Comparison of ENCODE assay signal across 1 cellular context in genomic region chr2:170715062-170715931, GRCh38.
TF ChIP-seq lines count a peak whose summit lies in the region.

TSS of gene SP5 (plus strand) at chr2:170715337. CDS start at chr2:170715513, 176 bp downstream.

TF ChIP-seq in HepG2, 621 proteins besides CTCF, POLR2A, EP300 and RAD21 (continued from another document and continues in another):
- TF ChIP-seq HHEX (CRISPR knock-in tag; IDR thresholded peaks at IDR 0.05) (peak; percentile 89), IRX3 (CRISPR knock-in tag; IDR thresholded peaks at IDR 0.05; ENCODE audit: borderline replicate concordance, low read depth) (peak; percentile 67), THYN1 (CRISPR knock-in tag; IDR thresholded peaks at IDR 0.05; ENCODE audit: borderline replicate concordance, low read depth) (no peak), CC2D1A (CRISPR knock-in tag; IDR thresholded peaks at IDR 0.05) (0 out of 2 replicates have a peak, but pooled peaks have one; percentile 78), REPIN1 (CRISPR knock-in tag; IDR thresholded peaks at IDR 0.05; ENCODE audit: borderline replicate concordance, low read depth) (no peak; the same call in 1 of the 2 replicates), ZHX2 (IDR thresholded peaks at IDR 0.05; ENCODE audit: low read depth) (peak; percentile 56; the same call in 1 of the 2 replicates), ZHX2 (CRISPR knock-in tag; IDR thresholded peaks at IDR 0.05; ENCODE audit: borderline replicate concordance) (peak; percentile 96), ZNF737 (CRISPR knock-in tag; IDR thresholded peaks at IDR 0.05; ENCODE audit: borderline replicate concordance) (0 out of 2 replicates have a peak, but pooled peaks have one; percentile 48), IRF2 (CRISPR knock-in tag; IDR thresholded peaks at IDR 0.05) (peak; percentile 66), ZNF883 (CRISPR knock-in tag; IDR thresholded peaks at IDR 0.05; ENCODE audit: not compliant biosample characterization) (peak; percentile 74), SP2 (CRISPR knock-in tag; IDR thresholded peaks at IDR 0.05) (peak; percentile 54; the same call in 1 of the 2 replicates), GATAD1 (CRISPR knock-in tag; IDR thresholded peaks at IDR 0.05) (no peak; the same call in 1 of the 2 replicates), SALL2 (CRISPR knock-in tag; IDR thresholded peaks at IDR 0.05) (peak; percentile 71), JUND (CRISPR knock-in tag; IDR thresholded peaks at IDR 0.05) (no peak; the same call in 1 of the 2 replicates), EEA1 (CRISPR knock-in tag; IDR thresholded peaks at IDR 0.05; ENCODE audit: borderline replicate concordance) (no peak), ZNF777 (CRISPR knock-in tag; IDR thresholded peaks at IDR 0.05) (peak; percentile 75), HOXA9 (CRISPR knock-in tag; IDR thresholded peaks at IDR 0.05; ENCODE audit: borderline replicate concordance) (no peak), ZBTB7B (CRISPR knock-in tag; IDR thresholded peaks at IDR 0.05) (peak; percentile 31), ZNF3 (CRISPR knock-in tag; IDR thresholded peaks at IDR 0.05) (0 out of 2 replicates have a peak, but pooled peaks have one; percentile 35), KIAA2018 (CRISPR knock-in tag; IDR thresholded peaks at IDR 0.05; ENCODE audit: borderline replicate concordance) (peak; percentile 23; the same call in 1 of the 2 replicates), ZNF616 (CRISPR knock-in tag; IDR thresholded peaks at IDR 0.05; ENCODE audit: low read depth) (0 out of 2 replicates have a peak, but pooled peaks have one; percentile 20), EED (CRISPR knock-in tag; IDR thresholded peaks at IDR 0.05) (peak; percentile 46; the same call in 1 of the 2 replicates), ZNF335 (CRISPR knock-in tag; IDR thresholded peaks at IDR 0.05) (no peak), MTA3 (CRISPR knock-in tag; IDR thresholded peaks at IDR 0.05) (no peak), CCDC6 (CRISPR knock-in tag; IDR thresholded peaks at IDR 0.05) (no peak), TCF12 (IDR thresholded peaks at IDR 0.05) (no peak), TCF12 (CRISPR knock-in tag; IDR thresholded peaks at IDR 0.05) (peak; percentile 89; the same call in 1 of the 2 replicates), ZNF180 (CRISPR knock-in tag; IDR thresholded peaks at IDR 0.05; ENCODE audit: borderline replicate concordance, low read depth) (no peak; the same call in 1 of the 2 replicates), SNRNP70 (IDR thresholded peaks at IDR 0.05; ENCODE audit: low read depth, low read length) (no peak), ZNF276 (CRISPR knock-in tag; IDR thresholded peaks at IDR 0.05; ENCODE audit: low read depth) (no peak; the same call in 1 of the 2 replicates), ELF1 (CRISPR knock-in tag; IDR thresholded peaks at IDR 0.05) (no peak), POLR2AphosphoS5 (IDR thresholded peaks at IDR 0.05; ENCODE audit: low read depth, low read length) (peak; percentile 92), ZGPAT (CRISPR knock-in tag; IDR thresholded peaks at IDR 0.05) (peak; percentile 85)
- TF ChIP-seq, protein P1, sequence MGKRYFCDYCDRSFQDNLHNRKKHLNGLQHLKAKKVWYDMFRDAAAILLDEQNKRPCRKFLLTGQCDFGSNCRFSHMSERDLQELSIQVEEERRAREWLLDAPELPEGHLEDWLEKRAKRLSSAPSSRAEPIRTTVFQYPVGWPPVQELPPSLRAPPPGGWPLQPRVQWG (CRISPR knock-in tag; IDR thresholded peaks at IDR 0.05; ENCODE audit: borderline replicate concordance, low read depth) = no peak
- TF ChIP-seq, protein P2, sequence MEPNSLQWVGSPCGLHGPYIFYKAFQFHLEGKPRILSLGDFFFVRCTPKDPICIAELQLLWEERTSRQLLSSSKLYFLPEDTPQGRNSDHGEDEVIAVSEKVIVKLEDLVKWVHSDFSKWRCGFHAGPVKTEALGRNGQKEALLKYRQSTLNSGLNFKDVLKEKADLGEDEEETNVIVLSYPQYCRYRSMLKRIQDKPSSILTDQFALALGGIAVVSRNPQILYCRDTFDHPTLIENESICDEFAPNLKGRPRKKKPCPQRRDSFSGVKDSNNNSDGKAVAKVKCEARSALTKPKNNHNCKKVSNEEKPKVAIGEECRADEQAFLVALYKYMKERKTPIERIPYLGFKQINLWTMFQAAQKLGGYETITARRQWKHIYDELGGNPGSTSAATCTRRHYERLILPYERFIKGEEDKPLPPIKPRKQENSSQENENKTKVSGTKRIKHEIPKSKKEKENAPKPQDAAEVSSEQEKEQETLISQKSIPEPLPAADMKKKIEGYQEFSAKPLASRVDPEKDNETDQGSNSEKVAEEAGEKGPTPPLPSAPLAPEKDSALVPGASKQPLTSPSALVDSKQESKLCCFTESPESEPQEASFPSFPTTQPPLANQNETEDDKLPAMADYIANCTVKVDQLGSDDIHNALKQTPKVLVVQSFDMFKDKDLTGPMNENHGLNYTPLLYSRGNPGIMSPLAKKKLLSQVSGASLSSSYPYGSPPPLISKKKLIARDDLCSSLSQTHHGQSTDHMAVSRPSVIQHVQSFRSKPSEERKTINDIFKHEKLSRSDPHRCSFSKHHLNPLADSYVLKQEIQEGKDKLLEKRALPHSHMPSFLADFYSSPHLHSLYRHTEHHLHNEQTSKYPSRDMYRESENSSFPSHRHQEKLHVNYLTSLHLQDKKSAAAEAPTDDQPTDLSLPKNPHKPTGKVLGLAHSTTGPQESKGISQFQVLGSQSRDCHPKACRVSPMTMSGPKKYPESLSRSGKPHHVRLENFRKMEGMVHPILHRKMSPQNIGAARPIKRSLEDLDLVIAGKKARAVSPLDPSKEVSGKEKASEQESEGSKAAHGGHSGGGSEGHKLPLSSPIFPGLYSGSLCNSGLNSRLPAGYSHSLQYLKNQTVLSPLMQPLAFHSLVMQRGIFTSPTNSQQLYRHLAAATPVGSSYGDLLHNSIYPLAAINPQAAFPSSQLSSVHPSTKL (CRISPR knock-in tag; IDR thresholded peaks at IDR 0.05) = peak; percentile 76
